In genomic region chr6:43170452-43171283, GRCh38 we compare ENCODE assay signal across 7 cellular contexts.
DNase-seq lines count a peak whose midpoint lies in the region; ATAC-seq and TF ChIP-seq lines count a peak whose summit lies in the region.

Gene SRF (plus strand): TSS chr6:43171269. CDS start chr6:43171657, 388 bp downstream.

- TF ChIP-seq CTCF in astrocyte of the spinal cord (IDR thresholded peaks at IDR 0.05; ENCODE audit: low read depth, low read length) = peak; percentile 10

- ATAC-seq in GM18505 (IDR thresholded peaks at IDR 0.05; ENCODE audit: unreplicated experiment) (peak; percentile 48), HG02973 (IDR thresholded peaks at IDR 0.05; ENCODE audit: unreplicated experiment) (peak; percentile 57)

- H3K4me3 ChIP-seq in astrocyte of the spinal cord (ENCODE audit: low read depth, low read length) = peak within 1 kb of the TSS; percentile 91

- DNase-seq in NCI-H2029 treated with DMSO at 0.1 percent for 48 hours (lab: John Stamatoyannopoulos, UW) (peak; percentile 93), T-helper 9 cell (peak; percentile 98), astrocyte of the spinal cord (ENCODE audit: low read depth, low spot score) (peak; percentile 100), hippocampal formation (lab: John Stamatoyannopoulos, UW) (peak; percentile 98 to 99), retina (peak; percentile 98)

- in situ Hi-C loops in astrocyte of the spinal cord (cut with HindIII; ENCODE audit: low sequenced_read_pairs) = no loop called here

- peak; percentile 71 for TF ChIP-seq POLR2A in GM18505 (IDR thresholded peaks at IDR 0.05; ENCODE audit: borderline replicate concordance, extremely low read depth, insufficient read depth, insufficient read length)

Comparison
In these comparisons a context has a peak if more than half of its experiments do, and no peak if none do; other contexts are left out.
1. Peak in every context shown above with its lines: DNase-seq, ATAC-seq and H3K4me3 ChIP-seq.